8 cellular contexts compared by ENCODE assay signal in genomic region chr2:219642465-219643083, GRCh38. TPM values are rescaled to one million over a fixed set of nuclear protein-coding genes. Genes with fewer than 3 reads are reported as not detected.
DNase-seq lines count a peak whose midpoint lies in the region; ATAC-seq and TF ChIP-seq lines count a peak whose summit lies in the region.

No MANE protein-coding gene starts in this region.

- no peak overlapping the region for H2AFZ ChIP-seq in H9 (ENCODE audit: low read length)
- H2AFZ ChIP-seq in Loucy (ENCODE audit: low read length), result peak overlapping the region; percentile 90
- H2AFZ ChIP-seq in neural progenitor cell (replicated peaks), result no peak overlapping the region

- H3K4ac ChIP-seq in H9 (ENCODE audit: low read depth, low read length), result no peak overlapping the region

- peaks cover 14% of the 10 kb centered on the region for H3K27me3 Mint-ChIP-seq in H9 (ENCODE audit: low read depth)
- peaks cover 8% of the 10 kb centered on the region for H3K27me3 Mint-ChIP-seq in activated T-cell treated with anti-CD3 and anti-CD28 coated beads, Interleukin-2, amount 50 U/mL, for 72 hours (ENCODE audit: low read depth)
- H3K27me3 Mint-ChIP-seq in neural progenitor cell (ENCODE audit: insufficient read depth, low read depth), result peaks cover 11% of the 10 kb centered on the region

- no peak overlapping the region for H2BK5ac ChIP-seq in H9 (ENCODE audit: insufficient read length, low read length)

- H3K9ac ChIP-seq in H9 (ENCODE audit: extremely low read depth, insufficient read length, low read length) (no peak overlapping the region), Loucy (ENCODE audit: low read depth, low read length, poor library complexity, severe bottlenecking) (peak overlapping the region; percentile 39), neural progenitor cell (no peak overlapping the region)

- H3K36me3 ChIP-seq in Loucy (ENCODE audit: insufficient read depth, low read length) (no peaks in the 10 kb centered on the region), neural progenitor cell (no peaks in the 10 kb centered on the region)

- H3K56ac ChIP-seq in H9 (ENCODE audit: insufficient read length, low read depth, low read length), result no peak overlapping the region

- H3K4me3 ChIP-seq in Loucy (ENCODE audit: low read length, poor library complexity, severe bottlenecking), result peak overlapping the region; percentile 49
- no peak overlapping the region for H3K4me3 ChIP-seq in neural progenitor cell

- H3K14ac ChIP-seq in H9 (ENCODE audit: insufficient read depth, low read length), result no peak overlapping the region

- H3K79me2 ChIP-seq in H9 (ENCODE audit: insufficient read depth, low read length), result no peaks in the 10 kb centered on the region
- no peaks in the 10 kb centered on the region for H3K79me2 ChIP-seq in Loucy (ENCODE audit: insufficient read depth, low read length)
- H3K79me2 ChIP-seq in neural progenitor cell (ENCODE audit: low read depth), result no peaks in the 10 kb centered on the region

- no CpG with 5 or more reads among the region's 24 CpGs for WGBS in H9 (ENCODE audit: extremely low coverage, insufficient read length, low lambda C conversion rate)

- H4K5ac ChIP-seq in H9 (ENCODE audit: insufficient read length, low read depth, low read length), result no peak overlapping the region

- H3K4me2 ChIP-seq in H9 (ENCODE audit: insufficient read depth, insufficient read length, low read length) (no peak overlapping the region), Loucy (ENCODE audit: low read depth, low read length, poor library complexity, severe bottlenecking) (peak overlapping the region; percentile 72), neural progenitor cell (peak overlapping the region; percentile 38)

- peak; percentile 98 to 99 for ATAC-seq in activated T-cell treated with anti-CD3 and anti-CD28 coated beads, Interleukin-2, amount 50 U/mL, for 72 hours (replicated peaks in 1 of 2)

- no peak overlapping the region for H2BK120ac ChIP-seq in H9 (ENCODE audit: low read depth, low read length, poor library complexity, severe bottlenecking)

- H3K9me3 Mint-ChIP-seq in H9 (no peaks in the 10 kb centered on the region), neural progenitor cell (no peaks in the 10 kb centered on the region)
- H3K9me3 Mint-ChIP-seq in activated T-cell treated with anti-CD3 and anti-CD28 coated beads, Interleukin-2, amount 50 U/mL, for 72 hours, result no peaks in the 10 kb centered on the region

- H3K27me3 ChIP-seq in H9 (ENCODE audit: insufficient read depth, low read length) (no peaks in the 10 kb centered on the region), Loucy (ENCODE audit: insufficient read depth, low read length, poor library complexity, severe bottlenecking) (no peaks in the 10 kb centered on the region), neural progenitor cell (peaks cover 11% of the 10 kb centered on the region)

- no peak overlapping the region for H3K23ac ChIP-seq in H9 (ENCODE audit: insufficient read length, low read depth, low read length)

- H4K20me1 ChIP-seq in H9 (ENCODE audit: control insufficient read depth, insufficient read depth, insufficient read length) (no peaks in the 10 kb centered on the region), Loucy (ENCODE audit: insufficient read depth, low read length, poor library complexity, severe bottlenecking) (no peaks in the 10 kb centered on the region), neural progenitor cell (ENCODE audit: low read depth) (no peaks in the 10 kb centered on the region)

- H3K27ac Mint-ChIP-seq in H9 (no peak overlapping the region; a peak in 1 of 7 replicates), neural progenitor cell (peak overlapping the region; percentile 66)
- no peak overlapping the region for H3K27ac Mint-ChIP-seq in activated T-cell treated with anti-CD3 and anti-CD28 coated beads, Interleukin-2, amount 50 U/mL, for 72 hours

- H2BK15ac ChIP-seq in H9 (ENCODE audit: low read depth, low read length), result no peak overlapping the region

- TF ChIP-seq CTCF in H9 (conservative IDR thresholded peaks at IDR 0.05) (peak; percentile 100), Loucy (conservative IDR thresholded peaks at IDR 0.05; ENCODE audit: low read length) (peak; percentile 99), neural progenitor cell (IDR thresholded peaks at IDR 0.05) (peak; percentile 99)

- H3F3A ChIP-seq in Loucy (ENCODE audit: low read depth) (no peaks in the 10 kb centered on the region), neural progenitor cell (ENCODE audit: low read depth) (no peaks in the 10 kb centered on the region)

- H3K9me3 ChIP-seq in H9 (ENCODE audit: control insufficient read depth, low read depth, low read length) (no peaks in the 10 kb centered on the region), Loucy (ENCODE audit: insufficient read depth, low read depth, low read length) (no peaks in the 10 kb centered on the region), neural progenitor cell (ENCODE audit: low read depth) (no peaks in the 10 kb centered on the region)

- no peak overlapping the region for H3K18ac ChIP-seq in H9 (ENCODE audit: insufficient read length, low read depth, low read length)

- H4K8ac ChIP-seq in H9 (replicated peaks; ENCODE audit: insufficient read length, low read depth, low read length), result no peak overlapping the region

- H2BK12ac ChIP-seq in H9 (ENCODE audit: insufficient read length, low read depth, low read length), result no peak overlapping the region

- peaks cover 3% of the 10 kb centered on the region for H3K23me2 ChIP-seq in H9 (ENCODE audit: insufficient read length, low read depth, low read length, poor library complexity, severe bottlenecking)

- DNase-seq in GM03348 (ENCODE audit: low spot score), result peak; percentile 98
- peak; percentile 98 for DNase-seq in H9
- peak; percentile 86 for DNase-seq in RKO (ENCODE audit: low spot score)
- peak; percentile 89 to 94 for DNase-seq in activated T-cell treated with anti-CD3 and anti-CD28 coated beads, Interleukin-2, amount 50 U/mL, for 72 hours
- peak; percentile 94 for DNase-seq in fibroblast of peridontal ligament (ENCODE audit: extremely low read depth)
- DNase-seq in neural progenitor cell (ENCODE audit: low spot score), result peak; percentile 98
- DNase-seq in stromal cell of bone marrow (ENCODE audit: low read depth), result peak; percentile 92

- H3K79me1 ChIP-seq in H9 (ENCODE audit: insufficient read depth, low read depth, low read length, poor library complexity, severe bottlenecking), result no peaks in the 10 kb centered on the region

- no peak overlapping the region for H3T11ph ChIP-seq in H9 (ENCODE audit: low read length)

- H3K36me3 Mint-ChIP-seq in H9 (ENCODE audit: insufficient read depth in 1 of 3, low read depth in 3 of 3), result peaks cover 0 to 13% (median 2%) of the 10 kb centered on the region in 3 experiments; a peak in 3 of 7 replicates
- H3K36me3 Mint-ChIP-seq in activated T-cell treated with anti-CD3 and anti-CD28 coated beads, Interleukin-2, amount 50 U/mL, for 72 hours (ENCODE audit: insufficient read depth in 2 of 2), result no peaks in the 10 kb centered on the region
- H3K36me3 Mint-ChIP-seq in neural progenitor cell, result no peaks in the 10 kb centered on the region

- H3K27ac ChIP-seq in H9 (ENCODE audit: insufficient read length, low read depth, low read length), result no peak overlapping the region
- H3K27ac ChIP-seq in neural progenitor cell, result no peak overlapping the region

- H3K4me1 Mint-ChIP-seq in H9, result peaks cover 25 to 35% of the 10 kb centered on the region in 2 experiments
- peaks cover 13% of the 10 kb centered on the region for H3K4me1 Mint-ChIP-seq in activated T-cell treated with anti-CD3 and anti-CD28 coated beads, Interleukin-2, amount 50 U/mL, for 72 hours (ENCODE audit: low read depth)
- H3K4me1 Mint-ChIP-seq in neural progenitor cell, result peaks cover 29% of the 10 kb centered on the region

- H3K9me2 ChIP-seq in Loucy (replicated peaks; ENCODE audit: low read depth, low read length), result no peaks in the 10 kb centered on the region

- H3K4me3 Mint-ChIP-seq in H9, result peak overlapping the region in 1 of 2 experiments; percentile 13; a peak in 1 of 5 replicates
- H3K4me3 Mint-ChIP-seq in activated T-cell treated with anti-CD3 and anti-CD28 coated beads, Interleukin-2, amount 50 U/mL, for 72 hours, result no peak overlapping the region
- peak overlapping the region; percentile 60 for H3K4me3 Mint-ChIP-seq in neural progenitor cell

- H3K4me1 ChIP-seq in H9 (ENCODE audit: insufficient read depth, low read length), result peaks cover 2% of the 10 kb centered on the region; the same call in 1 of the 2 replicates
- H3K4me1 ChIP-seq in Loucy (ENCODE audit: insufficient read depth, low read length, poor library complexity, severe bottlenecking), result peaks cover 4% of the 10 kb centered on the region
- peaks cover 13% of the 10 kb centered on the region for H3K4me1 ChIP-seq in neural progenitor cell

- no peak overlapping the region for H4K91ac ChIP-seq in H9 (ENCODE audit: insufficient read length, low read depth, low read length)

- H2AK5ac ChIP-seq in H9 (ENCODE audit: insufficient read length, low read length), result no peak overlapping the region

- H2BK20ac ChIP-seq in H9 (ENCODE audit: low read depth, low read length, poor library complexity, severe bottlenecking), result no peak overlapping the region

RNA-seq across cellular contexts. Expression of gene SLC4A3, which starts 15.1 kb away (rescaled TPM):
- total RNA-seq in H9 (2021) (10.7 and 11.1 TPM in 2 replicates), neural progenitor cell (ENCODE audit: low replicate concordance) (0.88 and 3.7 TPM in 2 replicates)
- not detected for total RNA-seq in activated T-cell treated with anti-CD3 and anti-CD28 coated beads, Interleukin-2, amount 50 U/mL, for 72 hours

RNA-seq across cellular contexts. Expression of gene STK11IP, which starts 44.9 kb away (rescaled TPM):
- total RNA-seq in H9 (2021), result 28.1 and 31.1 TPM in 2 replicates
- 10 to 100 TPM; 27.0 to 27.8 TPM for total RNA-seq in activated T-cell treated with anti-CD3 and anti-CD28 coated beads, Interleukin-2, amount 50 U/mL, for 72 hours
- 16.8 and 22.7 TPM in 2 replicates for total RNA-seq in neural progenitor cell (ENCODE audit: low replicate concordance)
